In the genomic region with DNA sequence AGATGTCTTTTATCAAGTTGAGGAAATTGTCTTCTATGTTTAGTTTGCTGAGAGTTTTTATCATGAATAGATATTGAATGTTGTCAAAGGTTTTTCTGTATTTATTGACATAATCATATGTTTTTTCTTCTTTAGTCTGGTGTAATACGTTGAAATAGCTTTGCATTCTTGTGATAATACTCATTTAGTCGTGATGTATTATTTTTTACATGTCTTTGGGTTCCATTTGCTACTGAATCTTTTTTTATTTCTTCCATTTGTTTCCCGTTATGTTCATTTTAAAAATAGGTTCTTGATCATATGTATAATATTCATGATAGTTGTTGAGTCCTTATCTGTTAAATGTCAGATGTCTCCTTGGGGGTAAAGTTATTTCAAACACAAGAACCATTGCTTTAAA, we compare ENCODE assay signal across 15 cellular contexts.
"Had no signal": no experiment of that assay in that cellular context is flagged by ENCODE, and none has a peak within 500 bp of the region (broad histone marks: within the 10 kb centered on the region; RNA-seq: fewer than 3 reads in every experiment).

No MANE protein-coding gene starts in this region.

- H3K4me3 Mint-ChIP-seq: activated CD4-positive, alpha-beta T cell treated with anti-CD3 and anti-CD28 coated beads, Interleukin-2, amount 10 ng/mL, durations not matched to agents 24 days and 14 days; activated naive CD4-positive, alpha-beta T cell treated with anti-CD3 and anti-CD28 coated beads, Interleukin-2, amount 10 ng/mL, durations not matched to agents 7 days and 5 days; stimulated activated effector memory CD8-positive, alpha-beta T cell treated with anti-CD3 and anti-CD28 coated beads, Interleukin-12 subunit alpha, Interleukin-12 subunit beta, amount 100 ng/mL, for 72 hours had no signal

- H3K9me3 Mint-ChIP-seq: activated CD4-positive, alpha-beta T cell treated with anti-CD3 and anti-CD28 coated beads, Interleukin-2, amount 10 ng/mL, durations not matched to agents 24 days and 14 days; activated naive CD4-positive, alpha-beta T cell treated with anti-CD3 and anti-CD28 coated beads, Interleukin-2, amount 10 ng/mL, durations not matched to agents 7 days and 5 days; activated T-helper 2 cell treated with anti-CD3 and anti-CD28 coated beads, Interferon-gamma antibody, Interleukin-2, Interleukin-4, amounts not matched to agents 10 μg/mL and 5 μg/mL and 100 μg/mL, durations not matched to agents 14 hours and 24 hours and 36 hours; naive thymus-derived CD4-positive, alpha-beta T cell; stimulated activated effector memory CD8-positive, alpha-beta T cell treated with anti-CD3 and anti-CD28 coated beads, Interleukin-12 subunit alpha, Interleukin-12 subunit beta, amount 100 ng/mL, for 72 hours had no signal

- H3K27me3 Mint-ChIP-seq: activated CD4-positive, alpha-beta T cell treated with anti-CD3 and anti-CD28 coated beads, Interleukin-2, amount 10 ng/mL, durations not matched to agents 24 days and 14 days; activated naive CD4-positive, alpha-beta T cell treated with anti-CD3 and anti-CD28 coated beads, Interleukin-2, amount 10 ng/mL, durations not matched to agents 7 days and 5 days; naive thymus-derived CD4-positive, alpha-beta T cell had no signal

- H3K4me3 ChIP-seq: coronary artery, lower lobe of right lung, smooth muscle cell, suprapubic skin had no signal

- H3K27me3 ChIP-seq: suprapubic skin had no signal

- H3K27ac ChIP-seq: coronary artery, lower lobe of right lung, neutrophil, suprapubic skin had no signal

- H3K36me3 ChIP-seq: lower lobe of right lung, neutrophil, suprapubic skin had no signal

- H3K9me3 ChIP-seq: lower lobe of right lung, neutrophil, suprapubic skin had no signal

- H3K4me2 ChIP-seq: smooth muscle cell had no signal

- DNase-seq: activated CD4-positive, alpha-beta T cell treated with anti-CD3 and anti-CD28 coated beads, Interleukin-2, amount 10 ng/mL, durations not matched to agents 24 days and 14 days; activated CD8-positive, alpha-beta memory T cell treated with anti-CD3 and anti-CD28 coated beads for 24 hours; activated naive CD4-positive, alpha-beta T cell treated with anti-CD3 and anti-CD28 coated beads, Interleukin-2, amount 10 ng/mL, durations not matched to agents 7 days and 5 days; caudate nucleus; effector CD8-positive, alpha-beta T cell; hypothalamus; lower lobe of right lung; midbrain; naive thymus-derived CD4-positive, alpha-beta T cell had no signal

- H3K27ac Mint-ChIP-seq: activated CD4-positive, alpha-beta T cell treated with anti-CD3 and anti-CD28 coated beads, Interleukin-2, amount 10 ng/mL, durations not matched to agents 24 days and 14 days; activated naive CD4-positive, alpha-beta T cell treated with anti-CD3 and anti-CD28 coated beads, Interleukin-2, amount 10 ng/mL, durations not matched to agents 7 days and 5 days; activated T-helper 2 cell treated with anti-CD3 and anti-CD28 coated beads, Interferon-gamma antibody, Interleukin-2, Interleukin-4, amounts not matched to agents 10 μg/mL and 5 μg/mL and 100 μg/mL, durations not matched to agents 14 hours and 24 hours and 36 hours; stimulated activated effector memory CD8-positive, alpha-beta T cell treated with anti-CD3 and anti-CD28 coated beads, Interleukin-12 subunit alpha, Interleukin-12 subunit beta, amount 100 ng/mL, for 72 hours had no signal

- ATAC-seq: lower lobe of right lung; naive thymus-derived CD4-positive, alpha-beta T cell; stimulated activated effector memory CD8-positive, alpha-beta T cell treated with anti-CD3 and anti-CD28 coated beads, Interleukin-12 subunit alpha, Interleukin-12 subunit beta, amount 100 ng/mL, for 72 hours had no signal
